Comparison of ENCODE assay signal across 12 cellular contexts in genomic region chr3:30269751-30270445, GRCh38.
DNase-seq lines count a peak whose midpoint lies in the region; ATAC-seq and TF ChIP-seq lines count a peak whose summit lies in the region.
"Had no signal": no experiment of that assay in that cellular context is flagged by ENCODE, and none has a peak within 500 bp of the region (broad histone marks: within the 10 kb centered on the region; RNA-seq: fewer than 3 reads in every experiment).

No MANE protein-coding gene starts in this region.

- H2AK5ac ChIP-seq in mesenchymal stem cell (ENCODE audit: low read length, severe bottlenecking): no peak overlapping the region

- H2BK120ac ChIP-seq in mesenchymal stem cell (ENCODE audit: low read depth, low read length): peak overlapping the region; percentile 39

- BruUV-seq in PC-9 (replicated peaks; lab: Mats Ljungman, UMichigan): no TSS peak

- no peak overlapping the region for H3K9ac ChIP-seq in mesenchymal stem cell (ENCODE audit: low read length)
- H3K9ac ChIP-seq: KMS-11 had no signal

- peak; percentile 91 for ATAC-seq in GM18505 (IDR thresholded peaks at IDR 0.05; ENCODE audit: unreplicated experiment)
- peak; percentile 72 for ATAC-seq in HG02870 (IDR thresholded peaks at IDR 0.05; ENCODE audit: unreplicated experiment)

- H3K18ac ChIP-seq in mesenchymal stem cell (ENCODE audit: low read depth in 1 of 2, low read length in 2 of 2): no peak overlapping the region

- peak overlapping the region; percentile 30 for H3K27ac ChIP-seq in mesenchymal stem cell (ENCODE audit: low read length, poor library complexity, severe bottlenecking)
- no peak overlapping the region for H3K27ac ChIP-seq in PC-9
- H3K27ac ChIP-seq: ascending aorta, KMS-11 had no signal

- intact Hi-C loops in PC-9 (cut with micrococcal nuclease; ENCODE audit: unreplicated experiment): no loop called here

- no peaks in the 10 kb centered on the region for H3F3A ChIP-seq in PC-9 (ENCODE audit: insufficient read depth, low read depth)

- H4K20me1 ChIP-seq in PC-9 (ENCODE audit: insufficient read depth): no peaks in the 10 kb centered on the region

- POLR2A ChIA-PET in PC-9 (lab: Charles Lee; ENCODE audit: unreplicated experiment): no interaction called here

- TF ChIP-seq CTCF in NB4 (IDR thresholded peaks at IDR 0.05; ENCODE audit: low read depth, low read length) (no peak), PC-9 (conservative IDR thresholded peaks at IDR 0.05) (no peak)

- H3K4ac ChIP-seq in mesenchymal stem cell (ENCODE audit: low read depth in 1 of 2, low read length in 2 of 2): peak overlapping the region in 1 of 2 experiments; percentile 61

- no peaks in the 10 kb centered on the region for H3K9me3 ChIP-seq in mesenchymal stem cell (ENCODE audit: control insufficient read depth, low read length)
- no peaks in the 10 kb centered on the region for H3K9me3 ChIP-seq in PC-9 (ENCODE audit: insufficient read depth, low read depth)
- H3K9me3 ChIP-seq: ascending aorta had no signal

- H3K4me2 ChIP-seq in mesenchymal stem cell (ENCODE audit: low read length, poor library complexity, severe bottlenecking) (no peak overlapping the region), PC-9 (no peak overlapping the region)
- H3K4me2 ChIP-seq: KMS-11 had no signal

- H4K8ac ChIP-seq in mesenchymal stem cell (ENCODE audit: low read length): no peak overlapping the region

- no peak overlapping the region for H3K14ac ChIP-seq in mesenchymal stem cell (ENCODE audit: low read length in 2 of 2)

- peak; percentile 51 for DNase-seq in NB4 (ENCODE audit: low read depth)
- DNase-seq in mesenchymal stem cell: no peak
- DNase-seq in UCSD-AML1 (lab: John Stamatoyannopoulos, UW; ENCODE audit: unreplicated experiment): no peak
- DNase-seq in PC-9: no peak
- no peak for DNase-seq in DMS53 treated with DMSO at 0.1 percent for 48 hours (lab: John Stamatoyannopoulos, UW; ENCODE audit: unreplicated experiment)
- no peak for DNase-seq in central memory CD4-positive, alpha-beta T cell
- DNase-seq: CD4-positive, CD25-positive, alpha-beta regulatory T cell; NCI-H446 treated with DMSO at 0.1 percent for 48 hours had no signal

- H3K4me1 ChIP-seq in mesenchymal stem cell (ENCODE audit: control insufficient read depth, insufficient read depth, low read depth, low read length) (no peaks in the 10 kb centered on the region), PC-9 (replicated peaks; ENCODE audit: insufficient read depth) (no peaks in the 10 kb centered on the region)

- CTCF ChIA-PET in PC-9 (lab: Charles Lee): no interaction called here

- no peak overlapping the region for H2BK12ac ChIP-seq in mesenchymal stem cell (ENCODE audit: low read length in 2 of 2)

- no peak overlapping the region for H2BK5ac ChIP-seq in mesenchymal stem cell (ENCODE audit: low read depth, low read length, poor library complexity, severe bottlenecking)

- 91% methylated on average over 9 of the region's 10 CpGs for WGBS in mesenchymal stem cell

- no peak overlapping the region for H4K91ac ChIP-seq in mesenchymal stem cell (ENCODE audit: low read length)

- H3K9me2 ChIP-seq in PC-9 (ENCODE audit: insufficient read depth): no peaks in the 10 kb centered on the region

- TF ChIP-seq POLR2A in GM18505 (IDR thresholded peaks at IDR 0.05; ENCODE audit: borderline replicate concordance, extremely low read depth, insufficient read depth, insufficient read length) (no peak), NB4 (IDR thresholded peaks at IDR 0.05; ENCODE audit: extremely low read depth, insufficient read length) (no peak)

- H3K36me3 ChIP-seq in mesenchymal stem cell (ENCODE audit: control insufficient read depth in 1 of 2, insufficient read depth in 2 of 2, low read depth in 1 of 2, low read length in 2 of 2) (no peaks in the 10 kb centered on the region), PC-9 (ENCODE audit: low read depth) (no peaks in the 10 kb centered on the region)
- H3K36me3 ChIP-seq: ascending aorta had no signal

- no peak overlapping the region for H2AFZ ChIP-seq in mesenchymal stem cell (ENCODE audit: low read depth, low read length)
- no peak overlapping the region for H2AFZ ChIP-seq in PC-9

- H3K23ac ChIP-seq in mesenchymal stem cell (ENCODE audit: low read length in 2 of 2): no peak overlapping the region

- no peak overlapping the region for H2BK15ac ChIP-seq in mesenchymal stem cell (ENCODE audit: low read depth, poor library complexity, severe bottlenecking)

- no peaks in the 10 kb centered on the region for H3K27me3 ChIP-seq in mesenchymal stem cell (ENCODE audit: control insufficient read depth in 1 of 2, insufficient read depth in 1 of 2, low read length in 2 of 2)
- H3K27me3 ChIP-seq in PC-9 (ENCODE audit: insufficient read depth, low read depth): no peaks in the 10 kb centered on the region
- H3K27me3 ChIP-seq: ascending aorta had no signal

- H3K4me3 ChIP-seq in NB4 (ENCODE audit: low read depth, low read length): no peak overlapping the region
- H3K4me3 ChIP-seq in mesenchymal stem cell (ENCODE audit: insufficient read depth in 1 of 2, low read depth in 1 of 2, low read length in 2 of 2): no peak overlapping the region
- no peak overlapping the region for H3K4me3 ChIP-seq in PC-9
- H3K4me3 ChIP-seq: ascending aorta had no signal

- no peaks in the 10 kb centered on the region for H3K79me1 ChIP-seq in mesenchymal stem cell (replicated peaks; ENCODE audit: low read length, poor library complexity, severe bottlenecking)

- no peaks in the 10 kb centered on the region for H3K79me2 ChIP-seq in PC-9 (ENCODE audit: low read depth)
